In genomic region chr17:2282297-2282873, GRCh38 we compare ENCODE assay signal across 8 cellular contexts. TPM values are rescaled to one million over a fixed set of nuclear protein-coding genes. Genes with fewer than 3 reads are reported as not detected.
DNase-seq lines count a peak whose midpoint lies in the region; ATAC-seq and TF ChIP-seq lines count a peak whose summit lies in the region.

No MANE protein-coding gene starts in this region.

- peaks cover 16% of the 10 kb centered on the region in 2 donors for H3K4me1 ChIP-seq in thyroid gland

- no peaks in the 10 kb centered on the region for H3K9me3 ChIP-seq in thyroid gland

- peak; percentile 83 for DNase-seq in DMS114 treated with DMSO at 0.1 percent for 48 hours (lab: John Stamatoyannopoulos, UW; ENCODE audit: unreplicated experiment)
- peak; percentile 32 for DNase-seq in HPDE6-E6E7 (ENCODE audit: extremely low spot score)
- DNase-seq in RKO (ENCODE audit: low spot score) = peak; percentile 82
- DNase-seq in cerebellum (ENCODE audit: low spot score) = peak; percentile 45
- DNase-seq in left kidney (ENCODE audit: low read depth, low spot score) = peak; percentile 87
- DNase-seq in thyroid gland = no peak
- no peak for DNase-seq in stimulated activated CD4-positive, alpha-beta T cell treated with anti-CD3 and anti-CD28 coated beads, Interleukin-2, amount 100 ng/mL, for 48 hours

- WGBS in thyroid gland, 2 donors = 62 to 64% methylated on average over 6 to 7 of the region's 7 CpGs

- H3K4me3 ChIP-seq in thyroid gland (replicated peaks in 1 of 3) = no peak overlapping the region

- TF ChIP-seq POLR2A in thyroid gland (IDR thresholded peaks at IDR 0.05) = no peak

- H3K27me3 ChIP-seq in thyroid gland = no peaks in the 10 kb centered on the region

- TF ChIP-seq CTCF in thyroid gland (IDR thresholded peaks at IDR 0.05) = peak; percentile 25 to 87 (median 52)

- ATAC-seq in GM21619 (IDR thresholded peaks at IDR 0.05; ENCODE audit: unreplicated experiment) = no peak

- no peak overlapping the region for H3K27ac ChIP-seq in thyroid gland

- intact Hi-C loops in thyroid gland (cut with DNase I) = loop anchor here (5.0 kb wide), 1 partner anchor 225 kb away; the partner anchor contains the start of gene HIC1

- H3K36me3 ChIP-seq in thyroid gland = peaks cover 11 to 21% of the 10 kb centered on the region in 2 donors

RNA-seq across cellular contexts. Expression of gene SMG6, which starts 21.2 kb away (rescaled TPM):
- total RNA-seq in cerebellum = 22.3 TPM
- 10 to 100 TPM; 26.0 to 35.9 (median 32.9) TPM for total RNA-seq in thyroid gland

RNA-seq across cellular contexts. Expression of gene SRR, which starts 21.4 kb away (rescaled TPM):
- total RNA-seq in cerebellum (21.5 TPM), thyroid gland (10 to 100 TPM; 12.3 to 31.7 (median 24.1) TPM)

RNA-seq across cellular contexts. Expression of gene TSR1, which starts 53.9 kb away (rescaled TPM):
- total RNA-seq in cerebellum = 26.0 TPM
- total RNA-seq in thyroid gland = 10 to 100 TPM; 16.8 to 56.4 (median 29.3) TPM

RNA-seq across cellular contexts. Expression of gene SGSM2, which starts 54.9 kb away (rescaled TPM):
- total RNA-seq in cerebellum (51.6 TPM), thyroid gland (10 to 100 TPM; 47.8 to 82.7 (median 63.2) TPM)

Comparison
In these comparisons a context has a peak if more than half of its experiments do, and no peak if none do; other contexts are left out.
1. DNase-seq: peak in DMS114 treated with DMSO at 0.1 percent for 48 hours (single experiment), HPDE6-E6E7 (single experiment), RKO (single experiment), cerebellum (single experiment) and left kidney (single experiment); none in thyroid gland (0 of 2) and stimulated activated CD4-positive, alpha-beta T cell treated with anti-CD3 and anti-CD28 coated beads, Interleukin-2, amount 100 ng/mL, for 48 hours (0 of 2).